Comparison of ENCODE assay signal across 1 cellular context in genomic region chrX:336227-336626, GRCh38.
TF ChIP-seq lines count a peak whose summit lies in the region.

No MANE protein-coding gene starts in this region.

TF ChIP-seq in GM23338, 12 proteins besides CTCF, POLR2A, EP300 and RAD21 (continued from another document):
- no peak for TF ChIP-seq REST (IDR thresholded peaks at IDR 0.05; ENCODE audit: unreplicated experiment)
- TF ChIP-seq EZH2phosphoT487 (IDR thresholded peaks at IDR 0.05; ENCODE audit: unreplicated experiment): no peak
- no peak for TF ChIP-seq ZNF331 (CRISPR knock-in tag; IDR thresholded peaks at IDR 0.05; ENCODE audit: low read depth)
- TF ChIP-seq JUNB (IDR thresholded peaks at IDR 0.05; ENCODE audit: unreplicated experiment): no peak
- no peak for TF ChIP-seq NANOG (IDR thresholded peaks at IDR 0.05; ENCODE audit: borderline replicate concordance)
- TF ChIP-seq, protein P1, sequence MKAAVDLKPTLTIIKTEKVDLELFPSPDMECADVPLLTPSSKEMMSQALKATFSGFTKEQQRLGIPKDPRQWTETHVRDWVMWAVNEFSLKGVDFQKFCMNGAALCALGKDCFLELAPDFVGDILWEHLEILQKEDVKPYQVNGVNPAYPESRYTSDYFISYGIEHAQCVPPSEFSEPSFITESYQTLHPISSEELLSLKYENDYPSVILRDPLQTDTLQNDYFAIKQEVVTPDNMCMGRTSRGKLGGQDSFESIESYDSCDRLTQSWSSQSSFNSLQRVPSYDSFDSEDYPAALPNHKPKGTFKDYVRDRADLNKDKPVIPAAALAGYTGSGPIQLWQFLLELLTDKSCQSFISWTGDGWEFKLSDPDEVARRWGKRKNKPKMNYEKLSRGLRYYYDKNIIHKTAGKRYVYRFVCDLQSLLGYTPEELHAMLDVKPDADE (IDR thresholded peaks at IDR 0.05): no peak
- TF ChIP-seq EZH2 (IDR thresholded peaks at IDR 0.05; ENCODE audit: low read depth, unreplicated experiment): no peak
TF ChIP-seq in GM23338: peak in this region for 0.
